ENCODE assay signal across 8 cellular contexts in genomic region chr2:68909793-68910674, GRCh38. TPM values are rescaled to one million over a fixed set of nuclear protein-coding genes. Genes with fewer than 3 reads are reported as not detected.
DNase-seq lines count a peak whose midpoint lies in the region; ATAC-seq and TF ChIP-seq lines count a peak whose summit lies in the region.

No MANE protein-coding gene starts in this region.

- H4K8ac ChIP-seq in H9 (replicated peaks; ENCODE audit: insufficient read length, low read depth, low read length) = no peak overlapping the region

- H3K4me3 Mint-ChIP-seq in H9 = no peak overlapping the region
- H3K4me3 Mint-ChIP-seq in T-helper 17 cell = peak overlapping the region; percentile 31

- no peak overlapping the region for H2AFZ ChIP-seq in H9 (ENCODE audit: low read length)

- H3K4me2 ChIP-seq in H9 (ENCODE audit: insufficient read depth, insufficient read length, low read length) = no peak overlapping the region

- H3K4me1 ChIP-seq in H9 (ENCODE audit: insufficient read depth, low read length) = peaks cover 5% of the 10 kb centered on the region

- TF ChIP-seq CTCF in H9 (conservative IDR thresholded peaks at IDR 0.05) = peak; percentile 84

- ATAC-seq in T-helper 17 cell = no peak

- H3K27ac Mint-ChIP-seq in H9 (peak overlapping the region in 1 of 3 experiments; percentile 94; a peak in 2 of 7 replicates), T-helper 17 cell (peak overlapping the region; percentile 85)

- H3K9me3 Mint-ChIP-seq in H9 = peaks cover 0 to 10% of the 10 kb centered on the region in 2 experiments; a peak in 2 of 5 replicates

- H3K9me3 ChIP-seq in H9 (ENCODE audit: control insufficient read depth, low read depth, low read length) (no peaks in the 10 kb centered on the region), T-helper 17 cell (ENCODE audit: control insufficient read depth, low read length, poor library complexity, severe bottlenecking) (no peaks in the 10 kb centered on the region)

- peak; percentile 90 for DNase-seq in DMS 273 (lab: John Stamatoyannopoulos, UW; ENCODE audit: unreplicated experiment)
- peak; percentile 67 for DNase-seq in H9
- DNase-seq in NCI-H1436 treated with DMSO at 0.1 percent for 48 hours (lab: John Stamatoyannopoulos, UW) = peak; percentile 35
- DNase-seq in T-helper 17 cell = peak; percentile 29 to 55 (median 35)
- peak in 31 of 56 donors; percentile 2 to 76 (median 23) for DNase-seq in amygdala (lab: John Stamatoyannopoulos, UW)
- DNase-seq in iPS DF 4.7 (ENCODE audit: extremely low read depth, low spot score) = peak; percentile 69
- peak; percentile 85 for DNase-seq in stimulated activated CD4-positive, alpha-beta T cell treated with anti-CD3 and anti-CD28 coated beads, Interleukin-15, amount 100 ng/mL, for 24 hours
- no peak for DNase-seq in posterior vena cava (ENCODE audit: low spot score)

- no peak overlapping the region for H3K14ac ChIP-seq in H9 (ENCODE audit: insufficient read depth, low read length)

- no peaks in the 10 kb centered on the region for H3K79me1 ChIP-seq in H9 (ENCODE audit: insufficient read depth, low read depth, low read length, poor library complexity, severe bottlenecking)

- no peaks in the 10 kb centered on the region for H3K23me2 ChIP-seq in H9 (ENCODE audit: insufficient read length, low read depth, low read length, poor library complexity, severe bottlenecking)

- H3K56ac ChIP-seq in H9 (ENCODE audit: insufficient read length, low read depth, low read length) = no peak overlapping the region

- no CpG with 5 or more reads among the region's 3 CpGs for WGBS in H9 (ENCODE audit: extremely low coverage, insufficient read length, low lambda C conversion rate)

- H3K79me2 ChIP-seq in H9 (ENCODE audit: insufficient read depth, low read length) = no peaks in the 10 kb centered on the region

- 0 out of 7 replicates have a peak, but pooled peaks cover 0 to 3% (median 0%) of the 10 kb centered on the region in 3 experiments for H3K36me3 Mint-ChIP-seq in H9 (ENCODE audit: insufficient read depth in 1 of 3, low read depth in 3 of 3)
- no peaks in the 10 kb centered on the region for H3K36me3 Mint-ChIP-seq in T-helper 17 cell (ENCODE audit: low read depth)

- no peak overlapping the region for H3K9ac ChIP-seq in H9 (ENCODE audit: extremely low read depth, insufficient read length, low read length)

- no peak overlapping the region for H4K91ac ChIP-seq in H9 (ENCODE audit: insufficient read length, low read depth, low read length)

- H2AK5ac ChIP-seq in H9 (ENCODE audit: insufficient read length, low read length) = no peak overlapping the region

- no peak overlapping the region for H2BK12ac ChIP-seq in H9 (ENCODE audit: insufficient read length, low read depth, low read length)

- H2BK20ac ChIP-seq in H9 (ENCODE audit: low read depth, low read length, poor library complexity, severe bottlenecking) = no peak overlapping the region

- no peak overlapping the region for H4K5ac ChIP-seq in H9 (ENCODE audit: insufficient read length, low read depth, low read length)

- intact Hi-C loops in posterior vena cava (cut with DNase I) = loop anchor here in 1 of 2 donors (5.0 to 10.0 kb wide), 2 partner anchors 158 to 415 kb away; no protein-coding TSS in a partner anchor

- no peak overlapping the region for H3K27ac ChIP-seq in H9 (ENCODE audit: insufficient read length, low read depth, low read length)

- no peak overlapping the region for H3K18ac ChIP-seq in H9 (ENCODE audit: insufficient read length, low read depth, low read length)

- no peak overlapping the region for H2BK5ac ChIP-seq in H9 (ENCODE audit: insufficient read length, low read length)

- no peak overlapping the region for H2BK120ac ChIP-seq in H9 (ENCODE audit: low read depth, low read length, poor library complexity, severe bottlenecking)

- H3K4ac ChIP-seq in H9 (ENCODE audit: low read depth, low read length) = no peak overlapping the region

- no peaks in the 10 kb centered on the region for H4K20me1 ChIP-seq in H9 (ENCODE audit: control insufficient read depth, insufficient read depth, insufficient read length)

- peaks cover 17 to 20% of the 10 kb centered on the region in 2 experiments for H3K4me1 Mint-ChIP-seq in H9
- peaks cover 30% of the 10 kb centered on the region for H3K4me1 Mint-ChIP-seq in T-helper 17 cell

- H2BK15ac ChIP-seq in H9 (ENCODE audit: low read depth, low read length) = no peak overlapping the region

- H3K27me3 Mint-ChIP-seq in H9 (ENCODE audit: low read depth) (no peaks in the 10 kb centered on the region), T-helper 17 cell (no peaks in the 10 kb centered on the region)

- no peaks in the 10 kb centered on the region for H3K27me3 ChIP-seq in H9 (ENCODE audit: insufficient read depth, low read length)

- H3T11ph ChIP-seq in H9 (ENCODE audit: low read length) = no peak overlapping the region

- H3K23ac ChIP-seq in H9 (ENCODE audit: insufficient read length, low read depth, low read length) = no peak overlapping the region

RNA-seq across cellular contexts. Expression of gene BMP10, which starts 38.8 kb away (rescaled TPM):
- not detected in 2 replicates for total RNA-seq in H9 (2021)
- not detected for total RNA-seq in T-helper 17 cell
- total RNA-seq in posterior vena cava = under 1 TPM in 1 of 2 donors, not detected in 1; 0.65 TPM

RNA-seq across cellular contexts. Expression of gene GKN2, which starts 42.7 kb away (rescaled TPM):
- total RNA-seq in H9 (2021) (not detected in 2 replicates), T-helper 17 cell (not detected), posterior vena cava (not detected)
